8 cellular contexts compared by ENCODE assay signal in genomic region chr7:130242198-130243014, GRCh38. TPM values are rescaled to one million over a fixed set of nuclear protein-coding genes. Genes with fewer than 3 reads are reported as not detected.
DNase-seq lines count a peak whose midpoint lies in the region; ATAC-seq and TF ChIP-seq lines count a peak whose summit lies in the region.

No MANE protein-coding gene starts in this region.

- H3K9me3 Mint-ChIP-seq in CD4-positive, alpha-beta memory T cell = peaks cover 0 to 6% (median 4%) of the 10 kb centered on the region in 8 donors
- no peaks in the 10 kb centered on the region for H3K9me3 Mint-ChIP-seq in activated CD4-positive, alpha-beta memory T cell treated with anti-CD3 and anti-CD28 coated beads, Interleukin-2, amount 10 ng/mL, durations not matched to agents 7 days and 5 days
- H3K9me3 Mint-ChIP-seq in endodermal cell = peaks cover 11% of the 10 kb centered on the region
- peaks cover 4 to 6% of the 10 kb centered on the region in 2 donors for H3K9me3 Mint-ChIP-seq in stimulated activated naive B cell treated with anti-CD40 and anti-IgM and Interleukin-4, amounts not matched to agents 10 μg/mL and 1 μg/mL and 100 μg/mL, for 72 hours

- WGBS in endodermal cell (ENCODE audit: insufficient coverage in 1 of 2, insufficient read length in 1 of 2), 2 experiments = 38 to 50% methylated on average over 2 to 5 of the region's 5 CpGs

- H3K4me3 ChIP-seq in CD4-positive, alpha-beta memory T cell (ENCODE audit: low read length in 2 of 2) = no peak overlapping the region
- no peak overlapping the region for H3K4me3 ChIP-seq in endodermal cell (ENCODE audit: low read length)

- no peak overlapping the region for H3K27ac ChIP-seq in CD4-positive, alpha-beta memory T cell (ENCODE audit: low read depth, low read length)
- no peak overlapping the region for H3K27ac ChIP-seq in endodermal cell (ENCODE audit: low read depth, low read length)

- H3K4me1 ChIP-seq in CD4-positive, alpha-beta memory T cell (ENCODE audit: insufficient read depth, low read length) = peaks cover 3% of the 10 kb centered on the region
- H3K4me1 ChIP-seq in endodermal cell (ENCODE audit: control insufficient read depth, insufficient read depth, low read length) = no peaks in the 10 kb centered on the region

- no peak overlapping the region for H3K27ac Mint-ChIP-seq in CD4-positive, alpha-beta memory T cell
- H3K27ac Mint-ChIP-seq in activated CD4-positive, alpha-beta memory T cell treated with anti-CD3 and anti-CD28 coated beads, Interleukin-2, amount 10 ng/mL, durations not matched to agents 7 days and 5 days = no peak overlapping the region
- H3K27ac Mint-ChIP-seq in endodermal cell = no peak overlapping the region
- no peak overlapping the region for H3K27ac Mint-ChIP-seq in stimulated activated naive B cell treated with anti-CD40 and anti-IgM and Interleukin-4, amounts not matched to agents 10 μg/mL and 1 μg/mL and 100 μg/mL, for 72 hours

- no peak overlapping the region for H3K9ac ChIP-seq in endodermal cell (ENCODE audit: extremely low read depth, low read length, poor library complexity, severe bottlenecking)

- peaks cover 4 to 14% of the 10 kb centered on the region in 2 donors for H3K27me3 Mint-ChIP-seq in CD4-positive, alpha-beta memory T cell
- peaks cover 29% of the 10 kb centered on the region for H3K27me3 Mint-ChIP-seq in activated CD4-positive, alpha-beta memory T cell treated with anti-CD3 and anti-CD28 coated beads, Interleukin-2, amount 10 ng/mL, durations not matched to agents 7 days and 5 days
- H3K27me3 Mint-ChIP-seq in endodermal cell (ENCODE audit: insufficient read depth) = no peaks in the 10 kb centered on the region
- peaks cover under 1 to 8% of the 10 kb centered on the region in 2 donors for H3K27me3 Mint-ChIP-seq in stimulated activated naive B cell treated with anti-CD40 and anti-IgM and Interleukin-4, amounts not matched to agents 10 μg/mL and 1 μg/mL and 100 μg/mL, for 72 hours

- peak in 4 of 5 donors; percentile 18 to 31 (median 26) for DNase-seq in CD4-positive, alpha-beta memory T cell
- DNase-seq in H4 (ENCODE audit: low spot score) (peak; percentile 46), NCI-H524 (lab: John Stamatoyannopoulos, UW) (peak; percentile 39 to 72), endodermal cell (peak; percentile 90), myocyte (ENCODE audit: low read depth) (peak; percentile 80)
- peak; percentile 53 for DNase-seq in activated CD4-positive, alpha-beta memory T cell treated with anti-CD3 and anti-CD28 coated beads, Interleukin-2, amount 10 ng/mL, durations not matched to agents 7 days and 5 days
- DNase-seq in stimulated activated naive B cell treated with anti-CD40 and anti-IgM and Interleukin-4, amounts not matched to agents 10 μg/mL and 1 μg/mL and 100 μg/mL, for 72 hours = peak; percentile 19

- no peaks in the 10 kb centered on the region for H3K36me3 Mint-ChIP-seq in CD4-positive, alpha-beta memory T cell
- H3K36me3 Mint-ChIP-seq in activated CD4-positive, alpha-beta memory T cell treated with anti-CD3 and anti-CD28 coated beads, Interleukin-2, amount 10 ng/mL, durations not matched to agents 7 days and 5 days (ENCODE audit: low read depth) = no peaks in the 10 kb centered on the region
- no peaks in the 10 kb centered on the region for H3K36me3 Mint-ChIP-seq in endodermal cell (ENCODE audit: low read depth)
- no peaks in the 10 kb centered on the region for H3K36me3 Mint-ChIP-seq in stimulated activated naive B cell treated with anti-CD40 and anti-IgM and Interleukin-4, amounts not matched to agents 10 μg/mL and 1 μg/mL and 100 μg/mL, for 72 hours

- peak; percentile 69 to 75 for ATAC-seq in stimulated activated naive B cell treated with anti-CD40 and anti-IgM and Interleukin-4, amounts not matched to agents 10 μg/mL and 1 μg/mL and 100 μg/mL, for 72 hours (replicated peaks)
- ATAC-seq in GM18505 (IDR thresholded peaks at IDR 0.05; ENCODE audit: unreplicated experiment) = no peak

- H3K4me3 Mint-ChIP-seq in CD4-positive, alpha-beta memory T cell = no peak overlapping the region
- H3K4me3 Mint-ChIP-seq in activated CD4-positive, alpha-beta memory T cell treated with anti-CD3 and anti-CD28 coated beads, Interleukin-2, amount 10 ng/mL, durations not matched to agents 7 days and 5 days = no peak overlapping the region
- no peak overlapping the region for H3K4me3 Mint-ChIP-seq in endodermal cell
- no peak overlapping the region for H3K4me3 Mint-ChIP-seq in stimulated activated naive B cell treated with anti-CD40 and anti-IgM and Interleukin-4, amounts not matched to agents 10 μg/mL and 1 μg/mL and 100 μg/mL, for 72 hours

- POLR2A ChIA-PET in CD4-positive, alpha-beta memory T cell (lab: Charles Lee; ENCODE audit: partially characterized antibody) = no interaction called here
- POLR2A ChIA-PET in activated CD4-positive, alpha-beta memory T cell treated with anti-CD3 and anti-CD28 coated beads, Interleukin-2, amount 10 ng/mL, durations not matched to agents 7 days and 5 days (lab: Charles Lee) = no interaction called here

- TF ChIP-seq POLR2A in GM18505 (IDR thresholded peaks at IDR 0.05; ENCODE audit: borderline replicate concordance, extremely low read depth, insufficient read depth, insufficient read length) = no peak

- no peaks in the 10 kb centered on the region for H3K36me3 ChIP-seq in CD4-positive, alpha-beta memory T cell (ENCODE audit: insufficient read depth, low read length)
- H3K36me3 ChIP-seq in endodermal cell (ENCODE audit: control insufficient read depth, insufficient read depth, low read length) = no peaks in the 10 kb centered on the region

- H3K27me3 ChIP-seq in CD4-positive, alpha-beta memory T cell (ENCODE audit: insufficient read depth, low read length) = peaks cover 5% of the 10 kb centered on the region
- no peaks in the 10 kb centered on the region for H3K27me3 ChIP-seq in endodermal cell (ENCODE audit: control insufficient read depth, insufficient read depth, low read length, poor library complexity, severe bottlenecking)

- TF ChIP-seq CTCF in endodermal cell (conservative IDR thresholded peaks at IDR 0.05) = peak; percentile 99

- intact Hi-C loops in CD4-positive, alpha-beta memory T cell (cut with micrococcal nuclease) = loop anchor here (1.0 to 10.0 kb wide), 3 partner anchors 252 to 516 kb away; partner anchors contain the start of gene MEST

- peaks cover 0 to 9% (median 3%) of the 10 kb centered on the region in 4 donors for H3K4me1 Mint-ChIP-seq in CD4-positive, alpha-beta memory T cell
- H3K4me1 Mint-ChIP-seq in activated CD4-positive, alpha-beta memory T cell treated with anti-CD3 and anti-CD28 coated beads, Interleukin-2, amount 10 ng/mL, durations not matched to agents 7 days and 5 days = peaks cover 15% of the 10 kb centered on the region
- no peaks in the 10 kb centered on the region for H3K4me1 Mint-ChIP-seq in endodermal cell
- H3K4me1 Mint-ChIP-seq in stimulated activated naive B cell treated with anti-CD40 and anti-IgM and Interleukin-4, amounts not matched to agents 10 μg/mL and 1 μg/mL and 100 μg/mL, for 72 hours = peaks cover 0 to 5% of the 10 kb centered on the region in 2 donors

- CTCF ChIA-PET in CD4-positive, alpha-beta memory T cell (lab: Charles Lee; ENCODE audit: partially characterized antibody) = interaction anchor here (0.8 to 5.4 kb wide), 3 partner anchors 51 to 589 kb away, joined by 3 to 35 read pairs (median 14); no protein-coding TSS in a partner anchor
- CTCF ChIA-PET in activated CD4-positive, alpha-beta memory T cell treated with anti-CD3 and anti-CD28 coated beads, Interleukin-2, amount 10 ng/mL, durations not matched to agents 7 days and 5 days (lab: Charles Lee) = interaction anchor here (0.7 to 1.9 kb wide), 3 partner anchors 16 to 516 kb away, joined by 3 to 12 read pairs (median 3); no protein-coding TSS in a partner anchor

- no peaks in the 10 kb centered on the region for H3K9me3 ChIP-seq in CD4-positive, alpha-beta memory T cell (ENCODE audit: control insufficient read depth in 1 of 2, low read length in 2 of 2)
- peaks cover 7% of the 10 kb centered on the region for H3K9me3 ChIP-seq in endodermal cell (ENCODE audit: control insufficient read depth, low read length)

RNA-seq across cellular contexts. Expression of gene CPA2, which starts 24.3 kb away (rescaled TPM):
- total RNA-seq in CD4-positive, alpha-beta memory T cell = not detected
- polyA plus RNA-seq in CD4-positive, alpha-beta memory T cell = not detected
- not detected in 2 replicates for total RNA-seq in H4 (2014; rRNA removed; shearing (Covaris generic))
- not detected for total RNA-seq in activated CD4-positive, alpha-beta memory T cell treated with anti-CD3 and anti-CD28 coated beads, Interleukin-2, amount 10 ng/mL, durations not matched to agents 7 days and 5 days
- total RNA-seq in endodermal cell (under 1 TPM; 0.40 to 0.66 TPM), myocyte (not detected in 2 replicates)
- polyA plus RNA-seq in endodermal cell (2013, experiment 1 of 2) = 0.75 TPM
- polyA plus RNA-seq in endodermal cell (2013, experiment 2 of 2) = 0.79 TPM
- not detected for polyA plus RNA-seq in myocyte (2012)

RNA-seq across cellular contexts. Expression of gene SSMEM1, which starts 34.7 kb away (rescaled TPM):
- not detected for total RNA-seq in CD4-positive, alpha-beta memory T cell
- polyA plus RNA-seq in CD4-positive, alpha-beta memory T cell = not detected
- total RNA-seq in H4 (2014; rRNA removed; shearing (Covaris generic)) = not detected in 2 replicates
- total RNA-seq in activated CD4-positive, alpha-beta memory T cell treated with anti-CD3 and anti-CD28 coated beads, Interleukin-2, amount 10 ng/mL, durations not matched to agents 7 days and 5 days = not detected
- total RNA-seq in endodermal cell = not detected
- not detected for polyA plus RNA-seq in endodermal cell (2013, experiment 1 of 2)
- not detected for polyA plus RNA-seq in endodermal cell (2013, experiment 2 of 2)
- total RNA-seq in myocyte = not detected in 2 replicates
- polyA plus RNA-seq in myocyte (2012) = not detected

RNA-seq across cellular contexts. Expression of gene TMEM209, which starts 37.2 kb away (rescaled TPM):
- 10 to 100 TPM; 34.5 to 38.0 TPM for total RNA-seq in CD4-positive, alpha-beta memory T cell
- 10 to 100 TPM; 42.4 to 48.8 TPM for polyA plus RNA-seq in CD4-positive, alpha-beta memory T cell
- total RNA-seq in H4 (2014; rRNA removed; shearing (Covaris generic)) = 20.2 and 30.9 TPM in 2 replicates
- 10 to 100 TPM; 35.5 to 35.7 TPM for total RNA-seq in activated CD4-positive, alpha-beta memory T cell treated with anti-CD3 and anti-CD28 coated beads, Interleukin-2, amount 10 ng/mL, durations not matched to agents 7 days and 5 days
- total RNA-seq in endodermal cell (10 to 100 TPM; 30.9 to 37.9 TPM), myocyte (17.2 and 20.2 TPM in 2 replicates)
- 32.7 TPM for polyA plus RNA-seq in endodermal cell (2013, experiment 1 of 2)
- 30.7 TPM for polyA plus RNA-seq in endodermal cell (2013, experiment 2 of 2)
- polyA plus RNA-seq in myocyte (2012) = 12.8 TPM

RNA-seq across cellular contexts. Expression of gene CPA4, which starts 50.6 kb away (rescaled TPM):
- total RNA-seq in CD4-positive, alpha-beta memory T cell = not detected
- polyA plus RNA-seq in CD4-positive, alpha-beta memory T cell = not detected
- 6.8 and 22.7 TPM in 2 replicates for total RNA-seq in H4 (2014; rRNA removed; shearing (Covaris generic))
- total RNA-seq in activated CD4-positive, alpha-beta memory T cell treated with anti-CD3 and anti-CD28 coated beads, Interleukin-2, amount 10 ng/mL, durations not matched to agents 7 days and 5 days = not detected
- not detected for total RNA-seq in endodermal cell
- polyA plus RNA-seq in endodermal cell (2013, experiment 1 of 2) = 0.78 TPM
- polyA plus RNA-seq in endodermal cell (2013, experiment 2 of 2) = 0.37 TPM
- 4.0 and 5.7 TPM in 2 replicates for total RNA-seq in myocyte
- polyA plus RNA-seq in myocyte (2012) = 35.5 TPM

Comparison
In these comparisons a context has a peak if more than half of its experiments do, and no peak if none do; other contexts are left out.
1. DNase-seq: peak in every context shown above with its lines; median percentile 90 in endodermal cell; 80 in myocyte; 56 in NCI-H524; 53 in activated CD4-positive, alpha-beta memory T cell treated with anti-CD3 and anti-CD28 coated beads, Interleukin-2, amount 10 ng/mL, durations not matched to agents 7 days and 5 days; 46 in H4; 26 in CD4-positive, alpha-beta memory T cell; 19 in stimulated activated naive B cell treated with anti-CD40 and anti-IgM and Interleukin-4, amounts not matched to agents 10 μg/mL and 1 μg/mL and 100 μg/mL, for 72 hours.